ENCODE assay signal across 16 cellular contexts in genomic region chr5:346229-346935, GRCh38. TPM values are rescaled to one million over a fixed set of nuclear protein-coding genes. Genes with fewer than 3 reads are reported as not detected.
DNase-seq lines count a peak whose midpoint lies in the region; ATAC-seq, FAIRE-seq and TF ChIP-seq lines count a peak whose summit lies in the region.
"Had no signal": no experiment of that assay in that cellular context is flagged by ENCODE, and none has a peak within 500 bp of the region (broad histone marks: within the 10 kb centered on the region; RNA-seq: fewer than 3 reads in every experiment).

No MANE protein-coding gene starts in this region.

- no peaks in the 10 kb centered on the region for H3F3A ChIP-seq in PC-3 (ENCODE audit: low read length, unreplicated experiment)

- H2AFZ ChIP-seq in astrocyte (ENCODE audit: low read depth, low read length) = no peak overlapping the region
- no peak overlapping the region for H2AFZ ChIP-seq in osteoblast (ENCODE audit: low read length)
- H2AFZ ChIP-seq in PC-3 (ENCODE audit: low read length) = no peak overlapping the region

- H3K36me3 Mint-ChIP-seq in activated T-cell treated with anti-CD3 and anti-CD28 coated beads, Interleukin-2, amount 50 U/mL, for 24 hours (ENCODE audit: low read depth) = peaks cover 17% of the 10 kb centered on the region
- H3K36me3 Mint-ChIP-seq in astrocyte (ENCODE audit: low read depth, unreplicated experiment) = peaks cover 8% of the 10 kb centered on the region

- CTCF ChIA-PET in PC-3 (lab: Charles Lee) = no interaction called here

- TF ChIP-seq CTCF in astrocyte (IDR thresholded peaks at IDR 0.05; ENCODE audit: insufficient read depth, low read depth, low read length) (no peak), osteoblast (IDR thresholded peaks at IDR 0.05; ENCODE audit: extremely low read depth, low read depth, low read length) (no peak), PC-3 (conservative IDR thresholded peaks at IDR 0.05; ENCODE audit: low read depth, low read length) (no peak), gastroesophageal sphincter (IDR thresholded peaks at IDR 0.05) (no peak)

- H3K4me3 Mint-ChIP-seq in activated T-cell treated with anti-CD3 and anti-CD28 coated beads, Interleukin-2, amount 50 U/mL, for 24 hours = peak overlapping the region; percentile 45
- H3K4me3 Mint-ChIP-seq in astrocyte (ENCODE audit: unreplicated experiment) = peak overlapping the region; percentile 63

- no peak for DNase-seq in activated T-cell treated with anti-CD3 and anti-CD28 coated beads, Interleukin-2, amount 50 U/mL, for 24 hours
- DNase-seq in activated T-cell treated with anti-CD3 and anti-CD28 coated beads, Interleukin-2, amount 50 U/mL, for 48 hours = no peak
- DNase-seq in H7 (peak; percentile 77), astrocyte (ENCODE audit: low read depth) (no peak), osteoblast (ENCODE audit: insufficient read length, low spot score, missing footprints) (peak; percentile 73), PC-3 (no peak), MV-4-11 (lab: John Stamatoyannopoulos, UW) (no peak)
- DNase-seq: glutamatergic neuron, HCEC 1CT, midbrain, NCI-H187 treated with DMSO at 0.1 percent for 48 hours, NCI-H526, substantia nigra had no signal

- peaks cover 49% of the 10 kb centered on the region for H3K27me3 Mint-ChIP-seq in activated T-cell treated with anti-CD3 and anti-CD28 coated beads, Interleukin-2, amount 50 U/mL, for 24 hours
- peaks cover 2% of the 10 kb centered on the region for H3K27me3 Mint-ChIP-seq in astrocyte (ENCODE audit: low read depth, unreplicated experiment)

- no peak for FAIRE-seq in astrocyte (lab: Jason Lieb, UNC)
- FAIRE-seq: D721Med had no signal

- H3K4me1 ChIP-seq in astrocyte (ENCODE audit: insufficient read depth, low read length) = peaks cover 12% of the 10 kb centered on the region
- H3K4me1 ChIP-seq in osteoblast (ENCODE audit: insufficient read depth, low read length) = peaks cover 14% of the 10 kb centered on the region
- H3K4me1 ChIP-seq in PC-3 (ENCODE audit: insufficient read depth, low read length) = no peaks in the 10 kb centered on the region
- H3K4me1 ChIP-seq in gastroesophageal sphincter = peaks cover 0 to 8% (median 0%) of the 10 kb centered on the region in 3 donors

- peaks cover 33% of the 10 kb centered on the region for H3K4me1 Mint-ChIP-seq in activated T-cell treated with anti-CD3 and anti-CD28 coated beads, Interleukin-2, amount 50 U/mL, for 24 hours (ENCODE audit: low read depth)
- H3K4me1 Mint-ChIP-seq in astrocyte (ENCODE audit: low read depth, unreplicated experiment) = peaks cover 9% of the 10 kb centered on the region

- no peak overlapping the region for H3K27ac ChIP-seq in astrocyte (ENCODE audit: low read depth, low read length)
- no peak overlapping the region for H3K27ac ChIP-seq in osteoblast (ENCODE audit: low read depth, low read length)
- H3K27ac ChIP-seq in PC-3 (ENCODE audit: low read length) = no peak overlapping the region
- H3K27ac ChIP-seq in gastroesophageal sphincter = no peak overlapping the region
- H3K27ac ChIP-seq: epithelial cell of prostate had no signal

- H3K36me3 ChIP-seq in H7 (replicated peaks; ENCODE audit: control insufficient read depth, insufficient read depth, low read length) (no peaks in the 10 kb centered on the region), astrocyte (ENCODE audit: insufficient read depth, low read length) (no peaks in the 10 kb centered on the region), osteoblast (ENCODE audit: insufficient read depth, low read length) (peaks cover 37% of the 10 kb centered on the region), PC-3 (ENCODE audit: low read depth, low read length) (no peaks in the 10 kb centered on the region), gastroesophageal sphincter (no peaks in the 10 kb centered on the region)

- peak overlapping the region; percentile 1 for H3K27ac Mint-ChIP-seq in activated T-cell treated with anti-CD3 and anti-CD28 coated beads, Interleukin-2, amount 50 U/mL, for 24 hours
- H3K27ac Mint-ChIP-seq in astrocyte (ENCODE audit: unreplicated experiment) = no peak overlapping the region

- H3K9me2 ChIP-seq in PC-3 (replicated peaks; ENCODE audit: low read length) = no peaks in the 10 kb centered on the region

- no peak overlapping the region for H3K4me2 ChIP-seq in astrocyte (ENCODE audit: low read length)
- no peak overlapping the region for H3K4me2 ChIP-seq in osteoblast (ENCODE audit: insufficient read depth, low read length)
- no peak overlapping the region for H3K4me2 ChIP-seq in PC-3 (ENCODE audit: low read length)

- no peak for TF ChIP-seq POLR2A in gastroesophageal sphincter (IDR thresholded peaks at IDR 0.05)

- intact Hi-C loops in PC-3 (cut with micrococcal nuclease) = no loop called here

- WGBS in gastroesophageal sphincter (ENCODE audit: low coverage in 1 of 2), 2 donors = 53 to 55% methylated on average over 9 to 10 of the region's 24 CpGs

- POLR2A ChIA-PET in PC-3 (lab: Charles Lee; ENCODE audit: unreplicated experiment) = no interaction called here

- H3K27me3 ChIP-seq in H7 (ENCODE audit: control insufficient read depth, insufficient read depth, low read length) (peaks cover 15% of the 10 kb centered on the region), astrocyte (ENCODE audit: insufficient read depth, low read length) (no peaks in the 10 kb centered on the region), osteoblast (ENCODE audit: insufficient read depth, low read length) (no peaks in the 10 kb centered on the region), PC-3 (ENCODE audit: low read length) (no peaks in the 10 kb centered on the region), gastroesophageal sphincter (peaks cover 43% of the 10 kb centered on the region)

- no peaks in the 10 kb centered on the region for H3K9me3 Mint-ChIP-seq in activated T-cell treated with anti-CD3 and anti-CD28 coated beads, Interleukin-2, amount 50 U/mL, for 24 hours
- H3K9me3 Mint-ChIP-seq in astrocyte (ENCODE audit: unreplicated experiment) = no peaks in the 10 kb centered on the region

- ATAC-seq in PC-3 = no peak
- no peak for ATAC-seq in gastroesophageal sphincter

- H3K79me2 ChIP-seq in astrocyte (ENCODE audit: insufficient read depth, low read length) (peaks cover 40% of the 10 kb centered on the region), osteoblast (ENCODE audit: insufficient read depth, low read length) (peaks cover 92% of the 10 kb centered on the region), PC-3 (ENCODE audit: low read length) (no peaks in the 10 kb centered on the region)

- no peak for TF ChIP-seq EP300 in gastroesophageal sphincter (IDR thresholded peaks at IDR 0.05)

- H3K9ac ChIP-seq in astrocyte (ENCODE audit: low read length) = no peak overlapping the region
- no peak overlapping the region for H3K9ac ChIP-seq in PC-3 (ENCODE audit: low read length)

- no TSS peak for BruUV-seq in PC-3 (replicated peaks; lab: Mats Ljungman, UMichigan)

- H3K4me3 ChIP-seq in H7 (ENCODE audit: insufficient read depth, low read depth, low read length) = no peak overlapping the region
- H3K4me3 ChIP-seq in astrocyte (ENCODE audit: insufficient read depth, low read depth, low read length) = no peak overlapping the region
- H3K4me3 ChIP-seq in osteoblast (ENCODE audit: insufficient read depth, low read length) = no peak overlapping the region
- no peak overlapping the region for H3K4me3 ChIP-seq in PC-3 (ENCODE audit: low read length)
- no peak overlapping the region for H3K4me3 ChIP-seq in gastroesophageal sphincter

- peaks cover 30% of the 10 kb centered on the region for H4K20me1 ChIP-seq in astrocyte (ENCODE audit: insufficient read depth, low read length)
- peaks cover 10% of the 10 kb centered on the region for H4K20me1 ChIP-seq in osteoblast (ENCODE audit: insufficient read depth, low read length)
- no peaks in the 10 kb centered on the region for H4K20me1 ChIP-seq in PC-3 (ENCODE audit: low read length)

- no peaks in the 10 kb centered on the region for H3K9me3 ChIP-seq in astrocyte (ENCODE audit: insufficient read depth, low read depth, low read length)
- H3K9me3 ChIP-seq in osteoblast (ENCODE audit: low read depth, low read length) = no peaks in the 10 kb centered on the region
- no peaks in the 10 kb centered on the region for H3K9me3 ChIP-seq in PC-3 (ENCODE audit: low read length)
- no peaks in the 10 kb centered on the region for H3K9me3 ChIP-seq in gastroesophageal sphincter

RNA-seq across cellular contexts. Expression of gene AHRR, which starts 24.9 kb away (rescaled TPM):
- 0.74 and 1.4 TPM in 2 replicates for total RNA-seq in H7 (2014; rRNA removed; shearing (Covaris generic))
- total RNA-seq in astrocyte (8.6 and 10.5 TPM in 2 replicates), osteoblast (52.2 and 54.6 TPM in 2 replicates), PC-3 (2014; rRNA removed) (1.6 and 1.9 TPM in 2 replicates), gastroesophageal sphincter (1 to 10 TPM in 1 of 4 donors, under 1 TPM in 3; 0.15 to 1.7 (median 0.45) TPM)

Comparison
In these comparisons a context has a peak if more than half of its experiments do, and no peak if none do; other contexts are left out.
1. DNase-seq: peak in H7 (single experiment) and osteoblast (single experiment); none in activated T-cell treated with anti-CD3 and anti-CD28 coated beads, Interleukin-2, amount 50 U/mL, for 24 hours (single experiment), activated T-cell treated with anti-CD3 and anti-CD28 coated beads, Interleukin-2, amount 50 U/mL, for 48 hours (0 of 2), astrocyte (single experiment), PC-3 (single experiment) and MV-4-11 (single experiment).